ENCODE assay signal across 19 cellular contexts in genomic region chr2:45137941-45138695, GRCh38.
DNase-seq lines count a peak whose midpoint lies in the region; ATAC-seq, FAIRE-seq and TF ChIP-seq lines count a peak whose summit lies in the region.
"Had no signal": no experiment of that assay in that cellular context is flagged by ENCODE, and none has a peak within 500 bp of the region (broad histone marks: within the 10 kb centered on the region; RNA-seq: fewer than 3 reads in every experiment).

No MANE protein-coding gene starts in this region.

- no peak overlapping the region for H3K4me3 Mint-ChIP-seq in osteocyte (ENCODE audit: unreplicated experiment)
- H3K4me3 Mint-ChIP-seq in CD14-positive monocyte: no peak overlapping the region
- H3K4me3 Mint-ChIP-seq: CD4-positive, alpha-beta memory T cell; GM23338; HFFc6 had no signal

- 88% methylated on average over 9 of the region's 9 CpGs; no CpG with 5 or more reads in 1 of the 2 experiments for WGBS in H1 (ENCODE audit: extremely low coverage in 1 of 2, insufficient coverage in 1 of 2, insufficient read length in 1 of 2, insufficient replicate concordance in 2 of 2, low coverage in 1 of 2, low lambda C conversion rate in 2 of 2, missing lambda C conversion rate in 1 of 2), 2 experiments

- H3K9me2 ChIP-seq in Karpas-422 (replicated peaks; ENCODE audit: insufficient read depth, low read length): no peaks in the 10 kb centered on the region

- no peak for TF ChIP-seq EP300 in H1 (IDR thresholded peaks at IDR 0.05; ENCODE audit: borderline replicate concordance in 1 of 2, low read depth in 2 of 2, low read length in 2 of 2)

- H3K27me3 ChIP-seq in BLaER1 (no peaks in the 10 kb centered on the region), Karpas-422 (ENCODE audit: low read length) (no peaks in the 10 kb centered on the region), H1 (replicated peaks in 1 of 4; ENCODE audit: control insufficient read depth in 3 of 4, extremely low read depth in 1 of 4, insufficient read depth in 3 of 4, low read length in 3 of 4) (no peaks in the 10 kb centered on the region)

- H3K36me3 Mint-ChIP-seq in osteocyte (ENCODE audit: unreplicated experiment) (no peaks in the 10 kb centered on the region), CD14-positive monocyte (no peaks in the 10 kb centered on the region)
- peaks cover 0 to under 1% of the 10 kb centered on the region in 2 donors for H3K36me3 Mint-ChIP-seq in activated naive CD4-positive, alpha-beta T cell treated with anti-CD3 and anti-CD28 coated beads, Interleukin-2, amount 50 U/mL, for 72 hours
- H3K36me3 Mint-ChIP-seq: CD4-positive, alpha-beta memory T cell had no signal

- peak overlapping the region; percentile 50 for H3K4me2 ChIP-seq in BLaER1
- H3K4me2 ChIP-seq in Karpas-422 (ENCODE audit: low read depth, low read length, poor library complexity, severe bottlenecking): peak overlapping the region; percentile 46
- no peak overlapping the region for H3K4me2 ChIP-seq in H1 (ENCODE audit: insufficient read depth in 1 of 2, low read depth in 2 of 2, low read length in 2 of 2)
- H3K4me2 ChIP-seq: GM23338 had no signal

- POLR2A ChIA-PET in H1 (lab: Charles Lee; ENCODE audit: partially characterized antibody): interaction anchor here (1.4 kb wide), 1 partner anchor 12 kb away, joined by 3 read pairs; no protein-coding TSS in a partner anchor

- no peak overlapping the region for H2BK5ac ChIP-seq in H1 (ENCODE audit: low read depth, low read length)

- H3K9me3 Mint-ChIP-seq in osteocyte (ENCODE audit: unreplicated experiment): no peaks in the 10 kb centered on the region
- H3K9me3 Mint-ChIP-seq in activated naive CD4-positive, alpha-beta T cell treated with anti-CD3 and anti-CD28 coated beads, Interleukin-2, amount 50 U/mL, for 72 hours: no peaks in the 10 kb centered on the region
- peaks cover 0 to 2% (median 0%) of the 10 kb centered on the region in 7 donors for H3K9me3 Mint-ChIP-seq in CD14-positive monocyte
- H3K9me3 Mint-ChIP-seq: GM23338, HFFc6 had no signal

- no peak overlapping the region for H3K4ac ChIP-seq in H1 (replicated peaks; ENCODE audit: insufficient read length, low read depth, low read length)

- H3K9ac ChIP-seq in BLaER1 (no peak overlapping the region), Karpas-422 (ENCODE audit: low read length) (peak overlapping the region; percentile 53), H1 (replicated peaks in 1 of 4; ENCODE audit: extremely low read depth in 1 of 4, low read depth in 3 of 4, low read length in 3 of 4) (no peak overlapping the region)

- H3K4me3 ChIP-seq in BLaER1: no peak overlapping the region
- H3K4me3 ChIP-seq in Karpas-422 (ENCODE audit: low read length): no peak overlapping the region; the same call in 1 of the 2 replicates
- H3K4me3 ChIP-seq in H1 (ENCODE audit: extremely low read depth in 1 of 4, insufficient read depth in 2 of 4, low read depth in 3 of 4, low read length in 4 of 4): no peak overlapping the region
- H3K4me3 ChIP-seq: GM23338 had no signal

- H2AFZ ChIP-seq in Karpas-422 (ENCODE audit: low read length) (peak overlapping the region; percentile 44; the same call in 1 of the 2 replicates), H1 (ENCODE audit: low read length) (0 out of 2 replicates have a peak overlapping the region, but pooled peaks have one; percentile 40)
- H2AFZ ChIP-seq: GM23338 had no signal

- H3K4me1 Mint-ChIP-seq in osteocyte (ENCODE audit: unreplicated experiment) (peaks cover 19% of the 10 kb centered on the region), CD14-positive monocyte (peaks cover 21% of the 10 kb centered on the region)
- H3K4me1 Mint-ChIP-seq: CD4-positive, alpha-beta memory T cell had no signal

- H3K36me3 ChIP-seq in BLaER1 (no peaks in the 10 kb centered on the region), Karpas-422 (ENCODE audit: insufficient read depth, low read length) (no peaks in the 10 kb centered on the region), H1 (ENCODE audit: control insufficient read depth in 2 of 4, insufficient read depth in 4 of 4, low read length in 3 of 4) (no peaks in the 10 kb centered on the region)

- H4K91ac ChIP-seq in H1 (replicated peaks; ENCODE audit: insufficient read length, low read length): no peak overlapping the region

- no peak for ATAC-seq in activated naive CD4-positive, alpha-beta T cell treated with anti-CD3 and anti-CD28 coated beads, Interleukin-2, amount 50 U/mL, for 72 hours
- ATAC-seq: HepG2 had no signal

- no peak overlapping the region for H2BK15ac ChIP-seq in H1 (ENCODE audit: low read length)

- H3K27ac Mint-ChIP-seq in osteocyte (ENCODE audit: unreplicated experiment): no peak overlapping the region
- no peak overlapping the region for H3K27ac Mint-ChIP-seq in activated naive CD4-positive, alpha-beta T cell treated with anti-CD3 and anti-CD28 coated beads, Interleukin-2, amount 50 U/mL, for 72 hours
- H3K27ac Mint-ChIP-seq in CD14-positive monocyte: peak overlapping the region in 1 of 7 donors; percentile 32
- H3K27ac Mint-ChIP-seq: CD4-positive, alpha-beta memory T cell; GM23338; HFFc6 had no signal

- H2AK5ac ChIP-seq in H1 (ENCODE audit: low read depth, low read length): no peak overlapping the region

- no peak overlapping the region for H3K14ac ChIP-seq in H1 (ENCODE audit: insufficient read length)

- no peak for TF ChIP-seq POLR2A in H1 (IDR thresholded peaks at IDR 0.05; ENCODE audit: control extremely low read depth in 1 of 2, low read depth in 2 of 2, low read length in 2 of 2)

- CTCF ChIA-PET in H1 (lab: Charles Lee; ENCODE audit: partially characterized antibody): interaction anchor here (1.2 to 1.8 kb wide), 3 partner anchors 10 to 138 kb away, joined by 3 to 4 read pairs (median 4); no protein-coding TSS in a partner anchor

- no peak overlapping the region for H3K56ac ChIP-seq in H1 (replicated peaks; ENCODE audit: insufficient read length, low read depth, low read length)

- H3K79me2 ChIP-seq in Karpas-422 (ENCODE audit: low read length) (no peaks in the 10 kb centered on the region), H1 (ENCODE audit: control insufficient read depth in 1 of 2, insufficient read depth in 2 of 2, low read length in 2 of 2) (no peaks in the 10 kb centered on the region)

- H2BK120ac ChIP-seq in H1 (replicated peaks; ENCODE audit: low read depth, low read length): no peak overlapping the region

- H4K20me1 ChIP-seq in BLaER1 (no peaks in the 10 kb centered on the region), Karpas-422 (ENCODE audit: insufficient read depth, low read depth, low read length) (no peaks in the 10 kb centered on the region), H1 (replicated peaks in 1 of 2; ENCODE audit: control insufficient read depth in 1 of 2, insufficient read depth in 2 of 2, low read length in 2 of 2) (no peaks in the 10 kb centered on the region)

- no peak overlapping the region for H4K8ac ChIP-seq in H1 (ENCODE audit: extremely low read depth, insufficient read depth, low read length)

- peak overlapping the region; percentile 20; the same call in 1 of the 2 replicates for H3K27ac ChIP-seq in BLaER1
- peak overlapping the region; percentile 99 for H3K27ac ChIP-seq in Karpas-422 (ENCODE audit: low read length)
- H3K27ac ChIP-seq in H1 (ENCODE audit: low read depth, low read length): no peak overlapping the region
- H3K27ac ChIP-seq: 22Rv1 had no signal

- H2BK12ac ChIP-seq in H1 (ENCODE audit: low read depth, low read length): peak overlapping the region; percentile 43; the same call in 1 of the 2 replicates

- H2BK20ac ChIP-seq in H1 (ENCODE audit: low read length): no peak overlapping the region

- no peak for TF ChIP-seq RAD21 in H1 (IDR thresholded peaks at IDR 0.05 in 1 of 2, conservative IDR thresholded peaks at IDR 0.05 in 1 of 2; ENCODE audit: low read depth in 2 of 2, low read length in 2 of 2)

- H3K27me3 Mint-ChIP-seq in osteocyte (ENCODE audit: unreplicated experiment) (no peaks in the 10 kb centered on the region), CD14-positive monocyte (ENCODE audit: low read depth in 3 of 3) (peaks cover 8 to 22% (median 12%) of the 10 kb centered on the region in 3 donors)

- H3K4me1 ChIP-seq in BLaER1: peaks cover 54% of the 10 kb centered on the region
- H3K4me1 ChIP-seq in Karpas-422 (ENCODE audit: low read length): peaks cover 77% of the 10 kb centered on the region
- H3K4me1 ChIP-seq in H1 (replicated peaks in 1 of 4; ENCODE audit: control insufficient read depth in 3 of 4, insufficient read depth in 4 of 4, low read length in 3 of 4): peaks cover 0 to 4% (median under 1%) of the 10 kb centered on the region in 4 experiments; a peak in 1 of 7 replicates

- H3K9me3 ChIP-seq in BLaER1 (no peaks in the 10 kb centered on the region; the same call in 1 of the 2 replicates), Karpas-422 (ENCODE audit: low read length) (no peaks in the 10 kb centered on the region), H1 (ENCODE audit: insufficient read depth in 2 of 2, low read depth in 1 of 2, low read length in 1 of 2) (no peaks in the 10 kb centered on the region)

- H3K18ac ChIP-seq in H1 (ENCODE audit: extremely low read depth, low read length): no peak overlapping the region

- intact Hi-C loops in CD14-positive monocyte (cut with micrococcal nuclease): no loop called here

- no peaks in the 10 kb centered on the region for H3K79me1 ChIP-seq in H1 (ENCODE audit: low read depth, low read length)

- FAIRE-seq in H1 (lab: Jason Lieb, UNC): no peak
- FAIRE-seq: G401.6, GM12891, HepG2 had no signal

- TF ChIP-seq CTCF in H1 (IDR thresholded peaks at IDR 0.05; ENCODE audit: control extremely low read depth in 1 of 3, insufficient read depth in 1 of 3, low read depth in 1 of 3, low read length in 3 of 3) (no peak), osteocyte (IDR thresholded peaks at IDR 0.05) (no peak), CD14-positive monocyte (IDR thresholded peaks at IDR 0.05) (no peak)

- no peak overlapping the region for H4K5ac ChIP-seq in H1 (ENCODE audit: insufficient read length, low read depth, low read length)

- H3K23ac ChIP-seq in H1 (ENCODE audit: insufficient read length): no peak overlapping the region

- peak; percentile 66 for DNase-seq in Karpas-422
- DNase-seq in H1 (ENCODE audit: low read depth in 1 of 2, low spot score in 2 of 2): no peak
- DNase-seq in osteocyte (ENCODE audit: extremely low spot score, unreplicated experiment): peak; percentile 62
- no peak for DNase-seq in activated CD4-positive, alpha-beta T cell treated with anti-CD3 and anti-CD28 coated beads, Interleukin-2, amount 50 U/mL, for 1 hour
- no peak for DNase-seq in activated naive CD4-positive, alpha-beta T cell treated with anti-CD3 and anti-CD28 coated beads, Interleukin-2, amount 50 U/mL, for 72 hours (ENCODE audit: low spot score in 2 of 2)
- no peak for DNase-seq in CD14-positive monocyte (ENCODE audit: low spot score)
- DNase-seq: AML-193; C1 segment of cervical spinal cord; CD4-positive, alpha-beta memory T cell; DMS79; EL; HCEC 1CT; HFFc6 had no signal

- no peaks in the 10 kb centered on the region for H3K23me2 ChIP-seq in H1 (ENCODE audit: low read depth, low read length)

TF ChIP-seq in H1, 55 proteins besides CTCF, POLR2A, EP300 and RAD21:
- TF ChIP-seq POLR2AphosphoS5 (IDR thresholded peaks at IDR 0.05; ENCODE audit: low read depth, low read length) (no peak), KDM1A (IDR thresholded peaks at IDR 0.05; ENCODE audit: borderline replicate concordance, low read length) (no peak), POU5F1 (IDR thresholded peaks at IDR 0.05; ENCODE audit: low read depth, low read length) (no peak), SRF (IDR thresholded peaks at IDR 0.05; ENCODE audit: low read depth, low read length) (no peak), RXRA (IDR thresholded peaks at IDR 0.05; ENCODE audit: insufficient read depth, low read depth, low read length) (no peak)

Comparison
In these comparisons a context has a peak if more than half of its experiments do, and no peak if none do; other contexts are left out.
1. H3K4me2 ChIP-seq: peak in BLaER1 (single experiment) and Karpas-422 (single experiment); none in H1 (0 of 2).
2. DNase-seq: peak in Karpas-422 (single experiment) and osteocyte (single experiment); none in H1 (0 of 2), activated CD4-positive, alpha-beta T cell treated with anti-CD3 and anti-CD28 coated beads, Interleukin-2, amount 50 U/mL, for 1 hour (single experiment), activated naive CD4-positive, alpha-beta T cell treated with anti-CD3 and anti-CD28 coated beads, Interleukin-2, amount 50 U/mL, for 72 hours (0 of 2) and CD14-positive monocyte (single experiment).